ENCODE assay signal across 8 cellular contexts in the genomic region with DNA sequence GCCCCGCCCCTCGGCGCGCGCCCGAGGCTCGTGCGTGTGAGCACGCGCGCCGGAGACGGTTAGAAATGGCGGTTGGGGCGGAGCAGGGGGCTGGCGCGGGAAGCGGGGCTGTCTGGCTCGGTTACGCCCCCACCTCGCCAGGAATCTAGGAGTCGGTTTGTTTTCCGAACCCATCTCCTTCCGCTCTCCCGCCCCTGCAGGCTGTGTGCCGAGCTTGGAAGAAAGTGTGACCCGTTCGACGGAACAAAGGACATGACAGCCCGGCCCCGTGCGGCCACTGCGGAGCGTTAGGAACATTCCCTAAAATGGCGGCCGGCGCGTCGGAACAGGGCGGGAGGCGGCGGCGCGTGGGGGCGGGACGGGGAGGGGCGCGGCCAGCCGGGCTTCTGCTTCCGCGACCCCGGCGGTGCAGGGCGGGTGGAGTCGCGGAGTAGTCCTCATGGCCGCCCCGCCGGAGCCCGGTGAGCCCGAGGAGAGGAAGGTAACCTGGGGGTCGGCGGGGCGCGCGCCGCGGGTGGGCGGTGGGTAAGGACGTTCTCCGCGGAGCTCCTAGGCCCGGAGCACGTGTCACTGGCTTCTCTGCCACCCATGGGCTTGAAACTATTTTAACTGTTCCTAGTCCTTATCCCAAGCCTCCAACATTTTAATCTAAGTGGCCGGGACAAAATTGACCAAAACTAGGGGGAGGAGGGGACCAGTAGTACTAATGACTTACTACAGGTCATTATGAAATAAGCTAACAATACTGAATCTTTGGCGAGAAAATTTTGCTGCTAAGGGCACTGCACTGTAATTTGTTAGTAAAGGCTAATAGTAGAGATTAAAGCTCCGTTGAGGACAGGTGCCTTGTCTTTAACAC. TPM values are rescaled to one million over a fixed set of nuclear protein-coding genes. Genes with fewer than 3 reads are reported as not detected.
DNase-seq lines count a peak whose midpoint lies in the region; ATAC-seq and TF ChIP-seq lines count a peak whose summit lies in the region.

A gene with protein sequence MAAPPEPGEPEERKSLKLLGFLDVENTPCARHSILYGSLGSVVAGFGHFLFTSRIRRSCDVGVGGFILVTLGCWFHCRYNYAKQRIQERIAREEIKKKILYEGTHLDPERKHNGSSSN (plus strand): TSS at position 383 of the 859 bp plus-strand sequence. CDS start 57 bp downstream, at position 440.

- peaks cover 56% of the 10 kb centered on the region for H3K4me1 ChIP-seq in DND-41 (ENCODE audit: insufficient read depth, low read length)
- peaks cover 15% of the 10 kb centered on the region for H3K4me1 ChIP-seq in stomach smooth muscle (ENCODE audit: control insufficient read depth, insufficient read depth, low read length)

- H3K27me3 Mint-ChIP-seq in neural crest cell (ENCODE audit: low read depth), result peaks cover 12% of the 10 kb centered on the region

- peak within 1 kb of the TSS; percentile 97 for H3K4me3 Mint-ChIP-seq in neural crest cell

- peak within 1 kb of the TSS; percentile 86 for H2AFZ ChIP-seq in DND-41 (ENCODE audit: low read depth, low read length)

- H3K27ac ChIP-seq in DND-41 (ENCODE audit: low read length) (peak within 1 kb of the TSS; percentile 100), stomach smooth muscle (ENCODE audit: low read length) (peak within 1 kb of the TSS; percentile 99)

- no peaks in the 10 kb centered on the region for H3K9me3 Mint-ChIP-seq in neural crest cell

- H3K27me3 ChIP-seq in DND-41 (ENCODE audit: insufficient read depth, low read length, poor library complexity), result no peaks in the 10 kb centered on the region
- H3K27me3 ChIP-seq in stomach smooth muscle (ENCODE audit: control insufficient read depth in 1 of 2, insufficient read depth in 2 of 2, low read length in 2 of 2), result no peaks in the 10 kb centered on the region

- peak within 1 kb of the TSS; percentile 100 for H3K27ac Mint-ChIP-seq in neural crest cell (ENCODE audit: unreplicated experiment)

- peaks cover 50% of the 10 kb centered on the region for H3K79me2 ChIP-seq in DND-41 (ENCODE audit: insufficient read depth, low read length)

- TF ChIP-seq CTCF in DND-41 (IDR thresholded peaks at IDR 0.05; ENCODE audit: borderline replicate concordance, extremely low read depth, low read length, poor library complexity, severe bottlenecking), result peak; percentile 2
- no peak for TF ChIP-seq CTCF in neural crest cell (conservative IDR thresholded peaks at IDR 0.05)

- H3K36me3 ChIP-seq in DND-41 (ENCODE audit: insufficient read depth, low read length) (peaks cover 15% of the 10 kb centered on the region), stomach smooth muscle (ENCODE audit: control insufficient read depth in 2 of 2, insufficient read depth in 2 of 2, low read length in 2 of 2) (peaks cover 3% of the 10 kb centered on the region in 2 donors)

- peak within 1 kb of the TSS; percentile 50 to 64 for H3K4me3 ChIP-seq in DND-41 (ENCODE audit: low read depth in 1 of 2, low read length in 2 of 2)
- H3K4me3 ChIP-seq in stomach smooth muscle (ENCODE audit: low read length in 2 of 2), result peak within 1 kb of the TSS; percentile 86 to 95

- in situ Hi-C loops in KBM-7 (cut with MboI; ENCODE audit: low pct_unique_long_range_greater_than_20kb, low sequenced_read_pairs), result no loop called here

- DNase-seq in DND-41, result peak; percentile 92
- peak; percentile 93 for DNase-seq in KBM-7
- peak; percentile 94 for DNase-seq in RPMI8226
- DNase-seq in activated effector memory CD4-positive, alpha-beta T cell treated with anti-CD3 and anti-CD28 coated beads, Interleukin-2, amount 50 U/mL, for 16 hours, result peak; percentile 96
- peak; percentile 86 for DNase-seq in fibroblast of the conjunctiva (ENCODE audit: low read depth)
- DNase-seq in neural crest cell (ENCODE audit: low read depth, low spot score), result no peak

- H3K4me2 ChIP-seq in DND-41 (ENCODE audit: insufficient read depth, low read length), result peak within 1 kb of the TSS; percentile 75

- H3K9ac ChIP-seq in DND-41 (ENCODE audit: low read depth, low read length), result peak within 1 kb of the TSS; percentile 74
- H3K9ac ChIP-seq in stomach smooth muscle (ENCODE audit: low read length in 2 of 2), result peak within 1 kb of the TSS; percentile 93 to 95

- H3K9me3 ChIP-seq in DND-41 (ENCODE audit: insufficient read depth, low read length, severe bottlenecking) (no peaks in the 10 kb centered on the region), stomach smooth muscle (ENCODE audit: control insufficient read depth in 2 of 2, low read length in 2 of 2) (no peaks in the 10 kb centered on the region)

- ATAC-seq in DND-41 (ENCODE audit: insufficient read depth, low read depth) (peak; percentile 68), GM21717 (IDR thresholded peaks at IDR 0.05; ENCODE audit: unreplicated experiment) (peak; percentile 52)

- H3K4me1 Mint-ChIP-seq in neural crest cell, result peaks cover 44% of the 10 kb centered on the region

- H3K36me3 Mint-ChIP-seq in neural crest cell (ENCODE audit: low read depth), result peaks cover 14% of the 10 kb centered on the region

- peaks cover 11% of the 10 kb centered on the region; the same call in 1 of the 2 replicates for H4K20me1 ChIP-seq in DND-41 (ENCODE audit: insufficient read depth, low read length)

RNA-seq across cellular contexts. Expression of the gene that starts here (rescaled TPM):
- total RNA-seq in neural crest cell, result 24.0 and 25.7 TPM in 2 replicates
